ENCODE assay signal across 10 cellular contexts in the genomic region with DNA sequence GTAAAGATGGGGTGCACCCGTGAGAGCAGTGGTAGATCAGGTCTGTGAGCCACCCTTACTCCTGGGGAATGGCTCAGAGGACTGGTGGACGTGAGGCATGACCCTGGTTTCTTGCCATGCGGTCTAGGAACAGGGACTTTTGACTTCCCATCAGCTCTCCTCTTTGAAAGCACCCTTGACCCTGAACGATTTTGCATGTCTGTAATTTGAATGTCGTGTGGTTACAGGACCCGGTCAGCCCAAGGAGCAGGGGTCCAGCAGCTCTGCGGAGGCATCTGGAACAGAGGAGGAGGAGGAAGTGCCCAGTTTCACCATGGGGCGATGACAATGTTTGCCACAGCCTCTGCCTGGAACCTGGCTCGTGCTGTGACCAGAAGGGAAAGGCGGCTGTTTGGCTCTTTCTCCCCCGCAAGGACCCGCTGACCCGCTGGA. TPM values are rescaled to one million over a fixed set of nuclear protein-coding genes. Genes with fewer than 3 reads are reported as not detected.
DNase-seq lines count a peak whose midpoint lies in the region; ATAC-seq and TF ChIP-seq lines count a peak whose summit lies in the region.
"Had no signal": no experiment of that assay in that cellular context is flagged by ENCODE, and none has a peak within 500 bp of the region (broad histone marks: within the 10 kb centered on the region; RNA-seq: fewer than 3 reads in every experiment).

No MANE protein-coding gene starts in this region.

- no peak overlapping the region for H2BK20ac ChIP-seq in H9 (ENCODE audit: low read depth, low read length, poor library complexity, severe bottlenecking)

- H3K56ac ChIP-seq in H9 (ENCODE audit: insufficient read length, low read depth, low read length) (no peak overlapping the region), mesendoderm (ENCODE audit: low read length) (peak overlapping the region; percentile 25)

- no peaks in the 10 kb centered on the region for H3K9me3 ChIP-seq in H9 (ENCODE audit: control insufficient read depth, low read depth, low read length)
- H3K9me3 ChIP-seq in WERI-Rb-1 (ENCODE audit: severe bottlenecking) = no peaks in the 10 kb centered on the region

- H3K27ac ChIP-seq in H9 (ENCODE audit: insufficient read length, low read depth, low read length) = no peak overlapping the region
- H3K27ac ChIP-seq in WERI-Rb-1 = peak overlapping the region; percentile 90
- H3K27ac ChIP-seq in mesendoderm (ENCODE audit: low read depth, low read length) = no peak overlapping the region

- no peak overlapping the region for H3K23ac ChIP-seq in H9 (ENCODE audit: insufficient read length, low read depth, low read length)
- no peak overlapping the region for H3K23ac ChIP-seq in mesendoderm (ENCODE audit: low read length)

- no peak overlapping the region for H4K91ac ChIP-seq in H9 (ENCODE audit: insufficient read length, low read depth, low read length)

- peaks cover 55% of the 10 kb centered on the region for H3K36me3 ChIP-seq in WERI-Rb-1
- peaks cover 8% of the 10 kb centered on the region for H3K36me3 ChIP-seq in mesendoderm (ENCODE audit: control insufficient read depth, insufficient read depth, low read length)

- H2BK15ac ChIP-seq in H9 (ENCODE audit: low read depth, low read length) = no peak overlapping the region
- H2BK15ac ChIP-seq in mesendoderm (replicated peaks; ENCODE audit: low read depth) = no peak overlapping the region

- no peak for ATAC-seq in left lobe of liver

- H2BK12ac ChIP-seq in H9 (ENCODE audit: insufficient read length, low read depth, low read length) = no peak overlapping the region

- peak overlapping the region; percentile 49 for H3K4me3 ChIP-seq in GM12875 (ENCODE audit: low read depth, low read length)
- H3K4me3 ChIP-seq in WERI-Rb-1 (ENCODE audit: low read depth, low read length) = no peak overlapping the region
- H3K4me3 ChIP-seq in mesendoderm (ENCODE audit: low read length) = no peak overlapping the region

- H3K4ac ChIP-seq in H9 (ENCODE audit: low read depth, low read length) = no peak overlapping the region
- no peak overlapping the region for H3K4ac ChIP-seq in mesendoderm (ENCODE audit: low read depth, low read length)

- H4K8ac ChIP-seq in H9 (replicated peaks; ENCODE audit: insufficient read length, low read depth, low read length) = no peak overlapping the region
- H4K8ac ChIP-seq in mesendoderm (ENCODE audit: low read depth, low read length) = no peak overlapping the region

- H3K4me1 Mint-ChIP-seq in H9 = peaks cover 14 to 18% of the 10 kb centered on the region in 2 experiments

- H2BK5ac ChIP-seq in H9 (ENCODE audit: insufficient read length, low read length) (no peak overlapping the region), mesendoderm (ENCODE audit: low read length) (no peak overlapping the region)

- H4K5ac ChIP-seq in H9 (ENCODE audit: insufficient read length, low read depth, low read length) (no peak overlapping the region), mesendoderm (ENCODE audit: low read length) (no peak overlapping the region)

- H3K27me3 Mint-ChIP-seq in H9 (ENCODE audit: low read depth) = peaks cover 4% of the 10 kb centered on the region

- H2BK120ac ChIP-seq in H9 (ENCODE audit: low read depth, low read length, poor library complexity, severe bottlenecking) (no peak overlapping the region), mesendoderm (ENCODE audit: low read depth, low read length) (no peak overlapping the region)

- no peaks in the 10 kb centered on the region for H3K23me2 ChIP-seq in H9 (ENCODE audit: insufficient read length, low read depth, low read length, poor library complexity, severe bottlenecking)

- H3K18ac ChIP-seq in H9 (ENCODE audit: insufficient read length, low read depth, low read length) (no peak overlapping the region), mesendoderm (ENCODE audit: low read length) (no peak overlapping the region)

- H3K9me3 Mint-ChIP-seq in H9 = no peaks in the 10 kb centered on the region

- no peaks in the 10 kb centered on the region for H4K20me1 ChIP-seq in H9 (ENCODE audit: control insufficient read depth, insufficient read depth, insufficient read length)

- H3K27me3 ChIP-seq in H9 (ENCODE audit: insufficient read depth, low read length) = no peaks in the 10 kb centered on the region
- no peaks in the 10 kb centered on the region for H3K27me3 ChIP-seq in WERI-Rb-1 (ENCODE audit: insufficient read depth, low read depth, severe bottlenecking)
- no peaks in the 10 kb centered on the region for H3K27me3 ChIP-seq in mesendoderm (ENCODE audit: insufficient read depth, low read length, poor library complexity)

- H3K27ac Mint-ChIP-seq in H9 = peak overlapping the region in 2 of 3 experiments; percentile 43 to 91; a peak in 3 of 7 replicates

- H3T11ph ChIP-seq in H9 (ENCODE audit: low read length) = no peak overlapping the region

- H3K4me3 Mint-ChIP-seq in H9 = no peak overlapping the region; a peak in 1 of 5 replicates

- no peak overlapping the region for H3K14ac ChIP-seq in H9 (ENCODE audit: insufficient read depth, low read length)

- DNase-seq in H9 (no peak), WERI-Rb-1 (no peak), mesendoderm (no peak), left lobe of liver (ENCODE audit: low spot score) (no peak), T1000 (lab: John Stamatoyannopoulos, UW) (no peak), NCI-H1694 treated with DMSO at 0.1 percent for 48 hours (lab: John Stamatoyannopoulos, UW) (no peak), AG20443 (ENCODE audit: low spot score) (no peak)
- DNase-seq: activated T-cell treated with anti-CD3 and anti-CD28 coated beads, Interleukin-2, amount 50 U/mL, for 48 hours; DND-41 had no signal

- no peak overlapping the region for H2AFZ ChIP-seq in H9 (ENCODE audit: low read length)

- no peaks in the 10 kb centered on the region for H3K4me1 ChIP-seq in H9 (ENCODE audit: insufficient read depth, low read length)
- H3K4me1 ChIP-seq in mesendoderm (ENCODE audit: control insufficient read depth, low read depth, low read length) = no peaks in the 10 kb centered on the region

- TF ChIP-seq CTCF in GM12875 (IDR thresholded peaks at IDR 0.05; ENCODE audit: borderline replicate concordance, insufficient read depth, low read depth, low read length) (no peak), H9 (conservative IDR thresholded peaks at IDR 0.05) (no peak), WERI-Rb-1 (IDR thresholded peaks at IDR 0.05; ENCODE audit: low read depth, low read length) (no peak)

- no peaks in the 10 kb centered on the region for H3K79me2 ChIP-seq in H9 (ENCODE audit: insufficient read depth, low read length)
- H3K79me2 ChIP-seq in mesendoderm (ENCODE audit: control insufficient read depth, insufficient read depth, low read length) = no peaks in the 10 kb centered on the region

- H2AK5ac ChIP-seq in H9 (ENCODE audit: insufficient read length, low read length) (no peak overlapping the region), mesendoderm (ENCODE audit: low read length) (no peak overlapping the region)

- H3K36me3 Mint-ChIP-seq in H9 (ENCODE audit: insufficient read depth in 1 of 3, low read depth in 3 of 3) = peaks cover 21 to 57% (median 44%) of the 10 kb centered on the region in 3 experiments

- no peak overlapping the region for H3K4me2 ChIP-seq in H9 (ENCODE audit: insufficient read depth, insufficient read length, low read length)
- no peak overlapping the region for H3K4me2 ChIP-seq in mesendoderm (ENCODE audit: low read length)

- no CpG with 5 or more reads among the region's 13 CpGs for WGBS in H9 (ENCODE audit: extremely low coverage, insufficient read length, low lambda C conversion rate)
- no CpG with 5 or more reads among the region's 13 CpGs for WGBS in mesendoderm (ENCODE audit: extremely low coverage, insufficient coverage, low lambda C conversion rate)

- H3K9ac ChIP-seq in H9 (ENCODE audit: extremely low read depth, insufficient read length, low read length) (no peak overlapping the region), mesendoderm (ENCODE audit: low read length) (no peak overlapping the region)

- no peaks in the 10 kb centered on the region for H3K79me1 ChIP-seq in H9 (ENCODE audit: insufficient read depth, low read depth, low read length, poor library complexity, severe bottlenecking)
- no peaks in the 10 kb centered on the region for H3K79me1 ChIP-seq in mesendoderm (ENCODE audit: low read length)

RNA-seq across cellular contexts. Expression of gene ORAI2, which starts 8.6 kb away (rescaled TPM):
- total RNA-seq in H9 (2021) (26.6 and 26.7 TPM in 2 replicates), left lobe of liver (1.9 TPM)
- 17.1 TPM for polyA plus RNA-seq in mesendoderm (2013, experiment 1 of 2)
- 16.6 TPM for polyA plus RNA-seq in mesendoderm (2013, experiment 2 of 2)

RNA-seq across cellular contexts. Expression of gene PRKRIP1, which starts 28.6 kb away (rescaled TPM):
- 36.0 and 38.8 TPM in 2 replicates for total RNA-seq in H9 (2021)
- 15.9 TPM for polyA plus RNA-seq in mesendoderm (2013, experiment 1 of 2)
- 15.6 TPM for polyA plus RNA-seq in mesendoderm (2013, experiment 2 of 2)
- total RNA-seq in left lobe of liver = 10.8 TPM

RNA-seq across cellular contexts. Expression of gene ALKBH4, which starts 39.9 kb away (rescaled TPM):
- total RNA-seq in H9 (2021) (23.9 and 24.2 TPM in 2 replicates), left lobe of liver (8.3 TPM)
- polyA plus RNA-seq in mesendoderm (2013, experiment 1 of 2) = 11.3 TPM
- polyA plus RNA-seq in mesendoderm (2013, experiment 2 of 2) = 11.6 TPM

RNA-seq across cellular contexts. Expression of gene LRWD1, which starts 40.0 kb away (rescaled TPM):
- total RNA-seq in H9 (2021) = 33.1 and 35.1 TPM in 2 replicates
- polyA plus RNA-seq in mesendoderm (2013, experiment 1 of 2) = 12.8 TPM
- 12.5 TPM for polyA plus RNA-seq in mesendoderm (2013, experiment 2 of 2)
- total RNA-seq in left lobe of liver = 16.4 TPM

RNA-seq across cellular contexts. Expression of gene POLR2J, which starts 53.9 kb away (rescaled TPM):
- total RNA-seq in H9 (2021) (52.2 and 58.5 TPM in 2 replicates), left lobe of liver (29.9 TPM)
- 139 TPM for polyA plus RNA-seq in mesendoderm (2013, experiment 1 of 2)
- polyA plus RNA-seq in mesendoderm (2013, experiment 2 of 2) = 136 TPM
